ENCODE assay signal across 23 cellular contexts in genomic region chr2:238128061-238129040, GRCh38. TPM values are rescaled to one million over a fixed set of nuclear protein-coding genes. Genes with fewer than 3 reads are reported as not detected.
DNase-seq lines count a peak whose midpoint lies in the region; ATAC-seq and TF ChIP-seq lines count a peak whose summit lies in the region.
"Had no signal": no experiment of that assay in that cellular context is flagged by ENCODE, and none has a peak within 500 bp of the region (broad histone marks: within the 10 kb centered on the region; RNA-seq: fewer than 3 reads in every experiment).

No MANE protein-coding gene starts in this region.

- no peaks in the 10 kb centered on the region for H3K9me3 ChIP-seq in psoas muscle
- H3K9me3 ChIP-seq: esophagus squamous epithelium had no signal

- no peak overlapping the region for H3K27ac Mint-ChIP-seq in chondrocyte (ENCODE audit: unreplicated experiment)
- H3K27ac Mint-ChIP-seq: activated CD8-positive, alpha-beta T cell treated with anti-CD3 and anti-CD28 coated beads, Interleukin-2, amount 10 ng/mL, durations not matched to agents 7 days and 5 days; activated naive CD8-positive, alpha-beta T cell treated with anti-CD3 and anti-CD28 coated beads, Interleukin-2, amount 50 U/mL, for 24 hours; brain; effector memory CD8-positive, alpha-beta T cell had no signal

- WGBS in psoas muscle, 3 donors = 81 to 87% (median 82%) methylated on average over 48 to 54 of the region's 54 CpGs

- no peaks in the 10 kb centered on the region for H3K4me1 ChIP-seq in psoas muscle

- intact Hi-C loops in psoas muscle (cut with DNase I) = no loop called here

- H3K4me3 Mint-ChIP-seq in chondrocyte (ENCODE audit: unreplicated experiment) = no peak overlapping the region
- H3K4me3 Mint-ChIP-seq: activated CD8-positive, alpha-beta T cell treated with anti-CD3 and anti-CD28 coated beads, Interleukin-2, amount 10 ng/mL, durations not matched to agents 7 days and 5 days; activated naive CD8-positive, alpha-beta T cell treated with anti-CD3 and anti-CD28 coated beads, Interleukin-2, amount 50 U/mL, for 24 hours; brain; CD4-positive, CD25-positive, alpha-beta regulatory T cell; effector memory CD8-positive, alpha-beta T cell had no signal

- peak; percentile 96 for DNase-seq in H7
- peak; percentile 90 for DNase-seq in chondrocyte (ENCODE audit: low spot score)
- DNase-seq in iPS-NIHi7 (ENCODE audit: extremely low spot score) = peak; percentile 76
- DNase-seq in psoas muscle = peak; percentile 8 to 51
- no peak for DNase-seq in NCI-H1694 treated with DMSO at 0.1 percent for 48 hours (lab: John Stamatoyannopoulos, UW)
- DNase-seq in NCI-H1092 treated with DMSO at 0.1 percent for 48 hours (lab: John Stamatoyannopoulos, UW) = no peak
- no peak for DNase-seq in RKO (ENCODE audit: low spot score)
- DNase-seq: activated CD4-positive, CD25-positive, alpha-beta regulatory T cell treated with anti-CD3 and anti-CD28 coated beads, Interleukin-2, amount 50 U/mL, for 72 hours; activated CD8-positive, alpha-beta T cell treated with anti-CD3 and anti-CD28 coated beads, Interleukin-2, amount 10 ng/mL, durations not matched to agents 7 days and 5 days; activated gamma-delta T cell; activated naive CD8-positive, alpha-beta T cell treated with anti-CD3 and anti-CD28 coated beads, Interleukin-2, amount 50 U/mL, for 24 hours; CD4-positive, CD25-positive, alpha-beta regulatory T cell; effector memory CD8-positive, alpha-beta T cell; esophagus squamous epithelium; HCEC 1CT; KBM-7; NCI-H526 treated with DMSO at 0.1 percent for 48 hours; nucleus accumbens; stimulated activated CD8-positive, alpha-beta memory T cell treated with anti-CD3 and anti-CD28 coated beads, Interleukin-4, amount 100 ng/mL, for 48 hours; substantia nigra; T1000 had no signal

- no peaks in the 10 kb centered on the region for H3K27me3 Mint-ChIP-seq in chondrocyte (ENCODE audit: low read depth)
- H3K27me3 Mint-ChIP-seq: activated naive CD8-positive, alpha-beta T cell treated with anti-CD3 and anti-CD28 coated beads, Interleukin-2, amount 50 U/mL, for 24 hours; CD4-positive, CD25-positive, alpha-beta regulatory T cell; effector memory CD8-positive, alpha-beta T cell had no signal

- H3K4me3 ChIP-seq in H7 (ENCODE audit: insufficient read depth, low read depth, low read length) (no peak overlapping the region; the same call in 1 of the 2 replicates), psoas muscle (no peak overlapping the region)

- no peaks in the 10 kb centered on the region for H3K4me1 Mint-ChIP-seq in chondrocyte (ENCODE audit: low read depth)
- H3K4me1 Mint-ChIP-seq: activated naive CD8-positive, alpha-beta T cell treated with anti-CD3 and anti-CD28 coated beads, Interleukin-2, amount 50 U/mL, for 24 hours; brain; CD4-positive, CD25-positive, alpha-beta regulatory T cell had no signal

- TF ChIP-seq CTCF in chondrocyte (IDR thresholded peaks at IDR 0.05) = no peak
- TF ChIP-seq CTCF in psoas muscle (IDR thresholded peaks at IDR 0.05) = no peak

- H3K27me3 ChIP-seq in H7 (ENCODE audit: control insufficient read depth, insufficient read depth, low read length) = no peaks in the 10 kb centered on the region
- no peaks in the 10 kb centered on the region for H3K27me3 ChIP-seq in psoas muscle (ENCODE audit: insufficient read depth in 3 of 3, low read length in 2 of 3)

- H3K36me3 ChIP-seq in H7 (replicated peaks; ENCODE audit: control insufficient read depth, insufficient read depth, low read length) = no peaks in the 10 kb centered on the region
- H3K36me3 ChIP-seq in psoas muscle (ENCODE audit: insufficient read depth in 1 of 2, low read depth in 1 of 2) = no peaks in the 10 kb centered on the region
- H3K36me3 ChIP-seq: esophagus squamous epithelium had no signal

- peak in 1 of 4 donors; percentile 27 for ATAC-seq in psoas muscle
- ATAC-seq: activated naive CD8-positive, alpha-beta T cell treated with anti-CD3 and anti-CD28 coated beads, Interleukin-2, amount 50 U/mL, for 24 hours; effector memory CD8-positive, alpha-beta T cell had no signal

- H3K9me3 Mint-ChIP-seq in chondrocyte (ENCODE audit: low read depth) = no peaks in the 10 kb centered on the region
- H3K9me3 Mint-ChIP-seq: activated naive CD8-positive, alpha-beta T cell treated with anti-CD3 and anti-CD28 coated beads, Interleukin-2, amount 50 U/mL, for 24 hours; CD4-positive, CD25-positive, alpha-beta regulatory T cell; effector memory CD8-positive, alpha-beta T cell had no signal

- no peaks in the 10 kb centered on the region for H3K36me3 Mint-ChIP-seq in chondrocyte (ENCODE audit: low read depth)
- H3K36me3 Mint-ChIP-seq: brain; CD4-positive, CD25-positive, alpha-beta regulatory T cell had no signal

- H3K27ac ChIP-seq in psoas muscle = no peak overlapping the region

RNA-seq across cellular contexts. Expression of gene KLHL30, which starts 10.1 kb away (rescaled TPM):
- 0.04 and 0.10 TPM in 2 replicates for total RNA-seq in H7 (2014; rRNA removed; shearing (Covaris generic))
- 12.2 to 25.6 TPM (median 24.4 TPM) in 3 replicates for total RNA-seq in chondrocyte
- total RNA-seq in psoas muscle = 100 to 1,000 TPM in 3 of 4 donors, 10 to 100 TPM in 1; 82.1 to 175 (median 153) TPM
- polyA plus RNA-seq in psoas muscle = 100 to 1,000 TPM in 1 of 3 donors, 10 to 100 TPM in 2; 67.7 to 121 (median 91.7) TPM
- total RNA-seq: activated CD8-positive, alpha-beta T cell treated with anti-CD3 and anti-CD28 coated beads, Interleukin-2, amount 10 ng/mL, durations not matched to agents 7 days and 5 days; CD4-positive, CD25-positive, alpha-beta regulatory T cell had no signal
- polyA plus RNA-seq: CD4-positive, CD25-positive, alpha-beta regulatory T cell had no signal

RNA-seq across cellular contexts. Expression of gene ESPNL, which starts 28.2 kb away (rescaled TPM):
- total RNA-seq in H7 (2014; rRNA removed; shearing (Covaris generic)) = 0.81 and 1.5 TPM in 2 replicates
- total RNA-seq in chondrocyte (0.07 to 0.17 TPM (median 0.15 TPM) in 3 replicates), psoas muscle (under 1 TPM in 3 of 4 donors, not detected in 1; 0.17 to 0.32 (median 0.22) TPM)
- under 1 TPM; 0.04 to 0.14 (median 0.12) TPM for polyA plus RNA-seq in psoas muscle
- total RNA-seq: CD4-positive, CD25-positive, alpha-beta regulatory T cell; sciatic nerve had no signal
- polyA plus RNA-seq: CD4-positive, CD25-positive, alpha-beta regulatory T cell had no signal

RNA-seq across cellular contexts. Expression of gene ERFE, which starts 30.4 kb away (rescaled TPM):
- total RNA-seq in H7 (2014; rRNA removed; shearing (Covaris generic)) = 8.8 and 11.2 TPM in 2 replicates
- 1.8 to 10.3 TPM (median 9.4 TPM) in 3 replicates for total RNA-seq in chondrocyte
- total RNA-seq in psoas muscle = 10 to 100 TPM in 1 of 4 donors, 1 to 10 TPM in 3; 1.8 to 18.2 (median 4.5) TPM
- 10 to 100 TPM in 1 of 3 donors, 1 to 10 TPM in 2; 1.4 to 15.4 (median 1.7) TPM for polyA plus RNA-seq in psoas muscle
- total RNA-seq: CD4-positive, CD25-positive, alpha-beta regulatory T cell had no signal

Comparison
In these comparisons a context has a peak if more than half of its experiments do, and no peak if none do; other contexts are left out.
1. DNase-seq: peak in H7 (single experiment), chondrocyte (single experiment), iPS-NIHi7 (single experiment) and psoas muscle (2 of 2); none in NCI-H1694 treated with DMSO at 0.1 percent for 48 hours (single experiment), NCI-H1092 treated with DMSO at 0.1 percent for 48 hours (single experiment) and RKO (single experiment).
2. RNA of gene KLHL30, which starts 10.1 kb away (total RNA-seq): 82.1 to 175 TPM in psoas muscle and 12.2 to 25.6 TPM in chondrocyte; 0.04 to 0.10 TPM in H7; every median in the first group is over 10 times any median in the second.